Comparison of ENCODE assay signal across 8 cellular contexts in the genomic region with DNA sequence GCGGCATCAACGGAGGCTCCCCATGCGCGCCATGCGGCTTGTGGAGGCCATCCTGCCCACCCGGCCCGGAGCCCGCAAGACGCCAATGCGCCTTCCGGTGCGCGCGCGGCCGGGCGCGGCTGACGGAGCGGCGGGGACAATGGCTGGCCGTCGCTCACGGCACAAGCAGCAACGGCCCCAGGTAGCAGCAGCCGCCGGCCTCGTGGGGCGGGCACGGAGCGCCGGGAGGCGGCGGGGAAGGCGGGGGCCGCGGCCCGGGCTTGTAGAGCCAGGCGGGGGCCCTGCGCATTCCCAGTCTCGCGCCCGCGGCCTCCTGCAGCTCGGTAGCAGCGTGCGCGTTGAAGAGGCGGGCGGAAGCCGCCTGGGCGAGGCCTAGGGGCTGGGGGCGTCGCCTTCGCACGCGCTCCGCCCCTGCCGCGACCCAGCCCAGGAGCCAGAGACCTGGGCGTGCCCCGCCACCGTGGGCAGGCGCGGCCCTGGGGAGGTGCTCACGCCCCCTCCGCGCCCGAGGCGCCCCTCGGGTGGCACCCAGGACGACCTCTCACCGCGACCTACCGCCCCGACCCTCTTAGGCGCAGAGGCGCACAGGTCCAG.
DNase-seq lines count a peak whose midpoint lies in the region; ATAC-seq and TF ChIP-seq lines count a peak whose summit lies in the region.
"Not testable (repeated sequence)": the region's sequence is repeated elsewhere in the genome, so short reads cannot be mapped to it uniquely, and the experiment has no call there.

No MANE protein-coding gene starts in this region.

- ATAC-seq in GM18502 (IDR thresholded peaks at IDR 0.05; ENCODE audit: poor library complexity, unreplicated experiment) (peak; percentile 99), GM19351 (IDR thresholded peaks at IDR 0.05; ENCODE audit: unreplicated experiment) (peak; percentile 93), GM21619 (IDR thresholded peaks at IDR 0.05; ENCODE audit: unreplicated experiment) (peak; percentile 95), HG02885 (IDR thresholded peaks at IDR 0.05; ENCODE audit: poor library complexity, unreplicated experiment) (peak; percentile 97), HG03280 (IDR thresholded peaks at IDR 0.05; ENCODE audit: unreplicated experiment) (peak; percentile 98), SK-N-SH treated with all-trans-retinoic acid at 6 μM for 48 hours (peak; percentile 99), esophagus mucosa (peak; percentile 96), natural killer cell (peak; percentile 91 to 96 (median 92))

- H3K4me1 Mint-ChIP-seq in natural killer cell, result not testable (repeated sequence)

- not testable (repeated sequence) for H3K27me3 Mint-ChIP-seq in natural killer cell (ENCODE audit: low read depth in 2 of 2)

- intact Hi-C loops in natural killer cell (cut with micrococcal nuclease), result not testable (repeated sequence)

- not testable (repeated sequence) for DNase-seq in natural killer cell

- not testable (repeated sequence) for H3K4me3 Mint-ChIP-seq in natural killer cell

- not testable (repeated sequence) for H3K27ac Mint-ChIP-seq in natural killer cell

- not testable (repeated sequence) for H3K36me3 Mint-ChIP-seq in natural killer cell

- not testable (repeated sequence) for TF ChIP-seq CTCF in natural killer cell (IDR thresholded peaks at IDR 0.05)

- H3K9me3 Mint-ChIP-seq in natural killer cell, result not testable (repeated sequence)
